In the genomic region with DNA sequence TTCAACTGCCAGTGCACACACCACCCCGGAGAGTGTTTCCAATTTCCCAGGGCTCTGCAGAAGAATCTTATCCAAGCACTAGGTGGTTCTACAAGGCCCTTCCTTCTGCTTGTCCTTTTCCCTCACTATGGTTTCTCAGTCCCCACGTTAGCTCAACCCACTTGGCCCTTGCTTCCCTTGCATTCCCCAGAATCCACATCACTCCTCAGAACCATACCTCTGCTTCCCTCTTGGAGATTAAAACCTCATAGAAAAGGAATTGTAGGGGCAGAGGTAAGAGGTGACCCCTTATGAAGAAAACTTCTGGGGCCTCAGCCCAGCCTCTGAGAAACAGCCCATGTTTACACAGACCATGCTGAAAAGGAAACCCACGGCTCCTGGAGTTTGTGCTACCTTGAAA, we compare ENCODE assay signal across 27 cellular contexts.
"Had no signal": no experiment of that assay in that cellular context is flagged by ENCODE, and none has a peak within 500 bp of the region (broad histone marks: within the 10 kb centered on the region; RNA-seq: fewer than 3 reads in every experiment).

No MANE protein-coding gene starts in this region.

- H3K9me3 Mint-ChIP-seq: dendritic cell treated with granulocyte-macrophage colony-stimulating factor and Interleukin-4, amounts not matched to agents 40 ng/mL and 50 ng/mL, for 4 days; effector memory CD8-positive, alpha-beta T cell; endodermal cell; mesothelial cell of epicardium had no signal

- H3K4me3 ChIP-seq: colonic mucosa, esophagus squamous epithelium, gastrocnemius medialis, heart right ventricle, left lung, lower lobe of right lung, mucosa of descending colon had no signal

- H3K36me3 Mint-ChIP-seq: mesothelial cell of epicardium had no signal

- H3K4me1 ChIP-seq: colonic mucosa, left lung, lower lobe of right lung had no signal

- H3K27ac Mint-ChIP-seq: dendritic cell treated with granulocyte-macrophage colony-stimulating factor and Interleukin-4, amounts not matched to agents 40 ng/mL and 50 ng/mL, for 4 days; effector memory CD8-positive, alpha-beta T cell; endodermal cell; mesothelial cell of epicardium had no signal

- H3K36me3 ChIP-seq: colonic mucosa, esophagus squamous epithelium, gastrocnemius medialis, heart right ventricle, left lung, lower lobe of right lung had no signal

- H3K4me3 Mint-ChIP-seq: dendritic cell treated with granulocyte-macrophage colony-stimulating factor and Interleukin-4, amounts not matched to agents 40 ng/mL and 50 ng/mL, for 4 days; effector memory CD8-positive, alpha-beta T cell; endodermal cell; mesothelial cell of epicardium had no signal

- H3K27me3 ChIP-seq: colonic mucosa, esophagus squamous epithelium, gastrocnemius medialis, heart right ventricle, left lung had no signal

- H3K27me3 Mint-ChIP-seq: effector memory CD8-positive, alpha-beta T cell had no signal

- ATAC-seq: effector memory CD8-positive, alpha-beta T cell; esophagus mucosa; gastrocnemius medialis; heart right ventricle; left cardiac atrium; left lung; left ventricle myocardium superior; lower lobe of right lung; mucosa of descending colon had no signal

- H3K9me3 ChIP-seq: colonic mucosa, esophagus squamous epithelium, gastrocnemius medialis, heart right ventricle, left lung, lower lobe of right lung, mucosa of descending colon had no signal

- H3K27ac ChIP-seq: colonic mucosa, epithelial cell of prostate, esophagus squamous epithelium, heart right ventricle, left lung, lower lobe of right lung had no signal

- DNase-seq: colonic mucosa; cortex of kidney; effector CD8-positive, alpha-beta T cell; effector memory CD8-positive, alpha-beta T cell; endodermal cell; erythroblast; esophagus squamous epithelium; foreskin fibroblast; foreskin melanocyte; gastrocnemius medialis; glutamatergic neuron; head of caudate nucleus; heart right ventricle; hippocampal formation; left cardiac atrium; left lung; left ventricle myocardium superior; lower lobe of right lung; mesenchymal stem cell; mucosa of descending colon had no signal

- FAIRE-seq: endometrium, islet of Langerhans, keratinocyte had no signal
